Comparison of ENCODE assay signal across 8 cellular contexts in genomic region chr20:36092424-36093024, GRCh38.
DNase-seq lines count a peak whose midpoint lies in the region; ATAC-seq and TF ChIP-seq lines count a peak whose summit lies in the region.

No MANE protein-coding gene starts in this region.

- H3K4me3 ChIP-seq in CD4-positive, alpha-beta memory T cell (ENCODE audit: low read length in 2 of 2) = peak overlapping the region in 1 of 2 donors; percentile 75
- H3K4me3 ChIP-seq in IMR-90 (ENCODE audit: insufficient read depth, low read depth, low read length) = peak overlapping the region; percentile 56

- H3K79me1 ChIP-seq in IMR-90 (ENCODE audit: low read depth in 1 of 2, low read length in 2 of 2) = no peaks in the 10 kb centered on the region

- no peak overlapping the region; the same call in 1 of the 2 replicates for H2AK5ac ChIP-seq in IMR-90 (ENCODE audit: low read depth, low read length)

- intact Hi-C loops in CD4-positive, alpha-beta memory T cell (cut with micrococcal nuclease) = no loop called here
- intact Hi-C loops in IMR-90 (cut with micrococcal nuclease) = no loop called here
- intact Hi-C loops in left ventricle myocardium superior (cut with micrococcal nuclease) = no loop called here
- intact Hi-C loops in sciatic nerve (cut with DNase I) = no loop called here

- DNase-seq in CD4-positive, alpha-beta memory T cell = peak in 3 of 5 donors; percentile 12 to 30 (median 15)
- DNase-seq in IMR-90 = no peak
- peak; percentile 57 for DNase-seq in left ventricle myocardium superior
- DNase-seq in sciatic nerve (ENCODE audit: low spot score) = peak; percentile 67
- DNase-seq in putamen (ENCODE audit: low spot score) = no peak
- DNase-seq in NK-92 (lab: John Stamatoyannopoulos, UW; ENCODE audit: unreplicated experiment) = no peak

- peak overlapping the region in 3 of 7 donors; percentile 65 to 89 (median 65) for H3K27ac Mint-ChIP-seq in CD4-positive, alpha-beta memory T cell
- H3K27ac Mint-ChIP-seq in activated naive CD4-positive, alpha-beta T cell treated with anti-CD3 and anti-CD28 coated beads, Interleukin-2, amount 50 U/mL, for 24 hours = no peak overlapping the region

- WGBS in IMR-90 (ENCODE audit: extremely low coverage in 2 of 2, insufficient read length in 1 of 2), 2 experiments = 2% methylated on average over 6 of the region's 85 CpGs; no CpG with 5 or more reads in 1 of the 2 experiments

- POLR2A ChIA-PET in CD4-positive, alpha-beta memory T cell (lab: Charles Lee; ENCODE audit: partially characterized antibody) = interaction anchor here (1.0 kb wide), 1 partner anchor 28 kb away, joined by 3 read pairs; no protein-coding TSS in a partner anchor
- POLR2A ChIA-PET in IMR-90 (lab: Charles Lee; ENCODE audit: unreplicated experiment) = no interaction called here

- no peak for TF ChIP-seq POLR2A in IMR-90 (IDR thresholded peaks at IDR 0.05; ENCODE audit: low read depth, low read length)

- ATAC-seq in IMR-90 (ENCODE audit: low read depth) (peak; percentile 78), left ventricle myocardium superior (peak; percentile 70), sciatic nerve (no peak), GM21786 (IDR thresholded peaks at IDR 0.05; ENCODE audit: unreplicated experiment) (no peak)

- no peak overlapping the region for H3K4ac ChIP-seq in IMR-90 (ENCODE audit: low read depth, low read length)

- H3K4me2 ChIP-seq in IMR-90 (ENCODE audit: low read depth, low read length) = peak overlapping the region; percentile 100

- no peak overlapping the region for H3K9ac ChIP-seq in IMR-90 (ENCODE audit: low read depth, low read length)

- H3K27me3 ChIP-seq in CD4-positive, alpha-beta memory T cell (ENCODE audit: insufficient read depth, low read length) = peaks cover 20% of the 10 kb centered on the region
- peaks cover 43% of the 10 kb centered on the region for H3K27me3 ChIP-seq in IMR-90 (ENCODE audit: control insufficient read depth, insufficient read depth, low read length)

- no peak for TF ChIP-seq RAD21 in IMR-90 (IDR thresholded peaks at IDR 0.05; ENCODE audit: low read length)

- H4K91ac ChIP-seq in IMR-90 (ENCODE audit: insufficient read depth, low read depth, low read length) = no peak overlapping the region

- BruUV-seq in IMR-90 (replicated peaks; lab: Mats Ljungman, UMichigan) = no TSS peak

- no peak overlapping the region for H3K14ac ChIP-seq in IMR-90 (replicated peaks; ENCODE audit: low read depth, low read length)

- peaks cover 5% of the 10 kb centered on the region; the same call in 1 of the 2 replicates for H3K9me1 ChIP-seq in IMR-90 (ENCODE audit: insufficient read depth, low read length)

- H2BK15ac ChIP-seq in IMR-90 (ENCODE audit: low read depth, low read length) = no peak overlapping the region

- H2BK20ac ChIP-seq in IMR-90 (ENCODE audit: low read depth, low read length) = no peak overlapping the region

- H3K23ac ChIP-seq in IMR-90 (ENCODE audit: low read depth, low read length) = no peak overlapping the region

- no peak overlapping the region for H4K5ac ChIP-seq in IMR-90 (ENCODE audit: low read depth, low read length)

- no peak overlapping the region for H3K56ac ChIP-seq in IMR-90 (ENCODE audit: extremely low read depth, insufficient read depth, low read length)

- H3K4me3 Mint-ChIP-seq in CD4-positive, alpha-beta memory T cell = peak overlapping the region; percentile 87 to 97 (median 90)
- peak overlapping the region; percentile 94 for H3K4me3 Mint-ChIP-seq in activated naive CD4-positive, alpha-beta T cell treated with anti-CD3 and anti-CD28 coated beads, Interleukin-2, amount 50 U/mL, for 24 hours

- CTCF ChIA-PET in CD4-positive, alpha-beta memory T cell (lab: Charles Lee; ENCODE audit: partially characterized antibody) = no interaction called here
- CTCF ChIA-PET in IMR-90 (lab: Yijun Ruan, JAX) = interaction anchor here (0.6 kb wide), 2 partner anchors 36 to 46 kb away, joined by 3 read pairs; no protein-coding TSS in a partner anchor

- H3K4me1 ChIP-seq in CD4-positive, alpha-beta memory T cell (ENCODE audit: insufficient read depth, low read length) = peaks cover 19% of the 10 kb centered on the region
- peaks cover 7% of the 10 kb centered on the region; the same call in 1 of the 2 replicates for H3K4me1 ChIP-seq in IMR-90 (ENCODE audit: control insufficient read depth, insufficient read depth, low read length)

- no peaks in the 10 kb centered on the region for H3K9me3 ChIP-seq in CD4-positive, alpha-beta memory T cell (ENCODE audit: control insufficient read depth in 1 of 2, low read length in 2 of 2)
- H3K9me3 ChIP-seq in IMR-90 (ENCODE audit: control insufficient read depth, insufficient read depth, low read length) = no peaks in the 10 kb centered on the region

- in situ Hi-C loops in IMR-90 (cut with MboI; ENCODE audit: low sequenced_read_pairs) = no loop called here

- H3K4me1 Mint-ChIP-seq in CD4-positive, alpha-beta memory T cell = peaks cover 7 to 21% (median 11%) of the 10 kb centered on the region in 4 donors
- H3K4me1 Mint-ChIP-seq in activated naive CD4-positive, alpha-beta T cell treated with anti-CD3 and anti-CD28 coated beads, Interleukin-2, amount 50 U/mL, for 24 hours = peaks cover 16% of the 10 kb centered on the region

- H2AK9ac ChIP-seq in IMR-90 (replicated peaks; ENCODE audit: low read depth, low read length, poor library complexity) = peak overlapping the region; percentile 50

- H3K18ac ChIP-seq in IMR-90 (ENCODE audit: low read depth, low read length) = no peak overlapping the region

- no peak for TF ChIP-seq CTCF in IMR-90 (conservative IDR thresholded peaks at IDR 0.05; ENCODE audit: low read depth, low read length)

- dilution Hi-C loops in IMR-90 (cut with HindIII; ENCODE audit: low sequenced_read_pairs, unreplicated experiment) = no loop called here

- H3K9me3 Mint-ChIP-seq in CD4-positive, alpha-beta memory T cell = peaks cover 0 to 2% (median 0%) of the 10 kb centered on the region in 8 donors
- H3K9me3 Mint-ChIP-seq in activated naive CD4-positive, alpha-beta T cell treated with anti-CD3 and anti-CD28 coated beads, Interleukin-2, amount 50 U/mL, for 24 hours = no peaks in the 10 kb centered on the region

- H3K36me3 Mint-ChIP-seq in CD4-positive, alpha-beta memory T cell = peaks cover 3 to 4% of the 10 kb centered on the region in 2 donors
- peaks cover 4% of the 10 kb centered on the region for H3K36me3 Mint-ChIP-seq in activated naive CD4-positive, alpha-beta T cell treated with anti-CD3 and anti-CD28 coated beads, Interleukin-2, amount 50 U/mL, for 24 hours

- no peak overlapping the region for H2BK120ac ChIP-seq in IMR-90 (ENCODE audit: low read depth, low read length)

- no peaks in the 10 kb centered on the region for H3K36me3 ChIP-seq in CD4-positive, alpha-beta memory T cell (ENCODE audit: insufficient read depth, low read length)
- no peaks in the 10 kb centered on the region for H3K36me3 ChIP-seq in IMR-90 (ENCODE audit: control insufficient read depth, insufficient read depth, low read length)

- H4K8ac ChIP-seq in IMR-90 (ENCODE audit: low read depth in 2 of 2, low read length in 2 of 2) = no peak overlapping the region

- H2AFZ ChIP-seq in IMR-90 (replicated peaks; ENCODE audit: low read length, poor library complexity) = peak overlapping the region; percentile 87

- 0 out of 2 replicates have a peak, but pooled peaks cover 2% of the 10 kb centered on the region for H4K20me1 ChIP-seq in IMR-90 (ENCODE audit: insufficient read depth, low read length)

- H2BK5ac ChIP-seq in IMR-90 (ENCODE audit: low read depth, low read length, poor library complexity, severe bottlenecking) = no peak overlapping the region

- H3K27me3 Mint-ChIP-seq in CD4-positive, alpha-beta memory T cell = peaks cover 34 to 40% of the 10 kb centered on the region in 2 donors
- peaks cover 23% of the 10 kb centered on the region for H3K27me3 Mint-ChIP-seq in activated naive CD4-positive, alpha-beta T cell treated with anti-CD3 and anti-CD28 coated beads, Interleukin-2, amount 50 U/mL, for 24 hours

- no peak overlapping the region for H3K27ac ChIP-seq in CD4-positive, alpha-beta memory T cell (ENCODE audit: low read depth, low read length)
- no peak overlapping the region for H3K27ac ChIP-seq in IMR-90 (ENCODE audit: insufficient read depth, low read length)

TF ChIP-seq in IMR-90, 13 proteins besides CTCF, POLR2A, EP300 and RAD21:
- TF ChIP-seq NFE2L2 (IDR thresholded peaks at IDR 0.05; ENCODE audit: low read depth, low read length) (no peak), MXI1 (IDR thresholded peaks at IDR 0.05; ENCODE audit: borderline replicate concordance, low read depth, low read length) (no peak), RCOR1 (IDR thresholded peaks at IDR 0.05; ENCODE audit: insufficient replicate concordance, low read length) (no peak), RFX5 (IDR thresholded peaks at IDR 0.05; ENCODE audit: low read depth, low read length) (no peak), MAFK (IDR thresholded peaks at IDR 0.05; ENCODE audit: low read depth, low read length) (no peak), CEBPB (IDR thresholded peaks at IDR 0.05; ENCODE audit: low read depth, low read length) (no peak), USF2 (IDR thresholded peaks at IDR 0.05; ENCODE audit: low read depth, low read length) (no peak)

Comparison
In these comparisons a context has a peak if more than half of its experiments do, and no peak if none do; other contexts are left out.
1. DNase-seq: peak in CD4-positive, alpha-beta memory T cell (3 of 5), left ventricle myocardium superior (single experiment) and sciatic nerve (single experiment); none in IMR-90 (single experiment), putamen (single experiment) and NK-92 (single experiment).
2. ATAC-seq: peak in IMR-90 (single experiment) and left ventricle myocardium superior (single experiment); none in sciatic nerve (single experiment) and GM21786 (single experiment).